In genomic region chr2:165587335-165587938, GRCh38 we compare ENCODE assay signal across 13 cellular contexts.
A peak's percentile ranks its signal among the peaks of the same experiment; 100 is the strongest.
DNase-seq lines count a peak whose midpoint lies in the region; ATAC-seq and TF ChIP-seq lines count a peak whose summit lies in the region.
"Had no signal": no experiment of that assay in that cellular context is flagged by ENCODE, and none has a peak within 500 bp of the region (broad histone marks: within the 10 kb centered on the region; RNA-seq: fewer than 3 reads in every experiment).

No MANE protein-coding gene starts in this region.

- no peaks in the 10 kb centered on the region for H3K36me3 ChIP-seq in tibial artery
- H3K36me3 ChIP-seq: esophagus squamous epithelium had no signal

- intact Hi-C loops in tibial artery (cut with DNase I; ENCODE audit: low total_unique reads) = no loop called here

- DNase-seq in left kidney (ENCODE audit: low read depth, low spot score) (peak; percentile 52), tibial artery (no peak), retina (no peak), NCI-H2171 (lab: John Stamatoyannopoulos, UW) (no peak), HuH-7 (ENCODE audit: low spot score) (no peak)
- DNase-seq: activated CD8-positive, alpha-beta memory T cell treated with anti-CD3 and anti-CD28 coated beads, Interleukin-2, amount 10 ng/mL, durations not matched to agents 7 days and 5 days; CD4-positive, alpha-beta T cell; esophagus squamous epithelium; left cardiac atrium; NCI-H345 had no signal

- H3K4me3 ChIP-seq in tibial artery = no peak overlapping the region
- H3K4me3 ChIP-seq: esophagus squamous epithelium had no signal

- no peaks in the 10 kb centered on the region for H3K9me3 ChIP-seq in tibial artery
- H3K9me3 ChIP-seq: esophagus squamous epithelium had no signal

- TF ChIP-seq CTCF in tibial artery (IDR thresholded peaks at IDR 0.05) = no peak

- no peak overlapping the region for H3K27ac ChIP-seq in tibial artery
- H3K27ac ChIP-seq: esophagus squamous epithelium had no signal

- peak; percentile 70 for ATAC-seq in GM18508 (IDR thresholded peaks at IDR 0.05; ENCODE audit: insufficient read depth, unreplicated experiment)
- peak; percentile 83 for ATAC-seq in GM21528 (IDR thresholded peaks at IDR 0.05; ENCODE audit: low FRiP score, unreplicated experiment)
- peak; percentile 55 for ATAC-seq in HG03175 (IDR thresholded peaks at IDR 0.05; ENCODE audit: unreplicated experiment)
- ATAC-seq: activated CD8-positive, alpha-beta memory T cell treated with anti-CD3 and anti-CD28 coated beads, Interleukin-2, amount 10 ng/mL, durations not matched to agents 7 days and 5 days; left cardiac atrium had no signal

- no peaks in the 10 kb centered on the region for H3K27me3 ChIP-seq in tibial artery
- H3K27me3 ChIP-seq: esophagus squamous epithelium had no signal

- H3K4me1 ChIP-seq in tibial artery = peaks cover 0 to 14% (median 6%) of the 10 kb centered on the region in 4 donors
